In genomic region chr5:124909734-124910133, GRCh38 we compare ENCODE assay signal across 23 cellular contexts.
DNase-seq lines count a peak whose midpoint lies in the region; ATAC-seq and TF ChIP-seq lines count a peak whose summit lies in the region.
"Had no signal": no experiment of that assay in that cellular context is flagged by ENCODE, and none has a peak within 500 bp of the region (broad histone marks: within the 10 kb centered on the region; RNA-seq: fewer than 3 reads in every experiment).

No MANE protein-coding gene starts in this region.

- H3K4me1 ChIP-seq in uterus: peaks cover 13 to 14% of the 10 kb centered on the region in 2 donors

- no peaks in the 10 kb centered on the region for H3K27me3 ChIP-seq in uterus
- H3K27me3 ChIP-seq: BE2C, left lung, Peyer's patch, right lobe of liver, thyroid gland had no signal

- peak; percentile 62 for DNase-seq in NCI-H748 (lab: John Stamatoyannopoulos, UW; ENCODE audit: unreplicated experiment)
- DNase-seq in NCI-H748 treated with DMSO at 0.1 percent for 48 hours (lab: John Stamatoyannopoulos, UW): no peak
- peak; percentile 38 for DNase-seq in NCI-H2227 treated with DMSO at 0.1 percent for 48 hours (lab: John Stamatoyannopoulos, UW)
- DNase-seq in glutamatergic neuron: no peak
- DNase-seq in uterus: no peak
- DNase-seq in A172 (ENCODE audit: low spot score): no peak
- no peak for DNase-seq in mesothelial cell of epicardium (ENCODE audit: low spot score in 2 of 2, unreplicated experiment in 2 of 2)
- DNase-seq: activated CD4-positive, alpha-beta T cell treated with anti-CD3 and anti-CD28 coated beads for 1 hour; activated gamma-delta T cell; activated T-cell treated with anti-CD3 and anti-CD28 coated beads, Interleukin-2, amount 50 U/mL, for 1 hour; BE2C; effector CD8-positive, alpha-beta T cell; foreskin fibroblast; left lung; NCI-H1048; Peyer's patch; right lobe of liver; SIG-M5; stimulated activated naive CD8-positive, alpha-beta T cell treated with anti-CD3 and anti-CD28 coated beads, Interleukin-15, amount 100 ng/mL, for 72 hours; T-cell; thyroid gland had no signal

- no peak for ATAC-seq in GM21360 (IDR thresholded peaks at IDR 0.05; ENCODE audit: unreplicated experiment)
- ATAC-seq: HCT116, T-cell had no signal

- TF ChIP-seq POLR2A in uterus (IDR thresholded peaks at IDR 0.05): no peak

- H3K27me3 Mint-ChIP-seq in glutamatergic neuron (ENCODE audit: unreplicated experiment): peaks cover 3% of the 10 kb centered on the region
- H3K27me3 Mint-ChIP-seq in mesothelial cell of epicardium (ENCODE audit: low read depth): no peaks in the 10 kb centered on the region

- H3K9me3 Mint-ChIP-seq in glutamatergic neuron (ENCODE audit: unreplicated experiment) (no peaks in the 10 kb centered on the region), mesothelial cell of epicardium (no peaks in the 10 kb centered on the region)
- H3K9me3 Mint-ChIP-seq: stimulated activated naive CD8-positive, alpha-beta T cell treated with anti-CD3 and anti-CD28 coated beads, Interleukin-15, amount 100 ng/mL, for 72 hours; T-cell had no signal

- H3K36me3 Mint-ChIP-seq in glutamatergic neuron (ENCODE audit: unreplicated experiment) (no peaks in the 10 kb centered on the region), mesothelial cell of epicardium (no peaks in the 10 kb centered on the region)
- H3K36me3 Mint-ChIP-seq: T-cell had no signal

- H3K4me3 Mint-ChIP-seq in glutamatergic neuron (ENCODE audit: unreplicated experiment) (no peak overlapping the region), mesothelial cell of epicardium (no peak overlapping the region)
- H3K4me3 Mint-ChIP-seq: stimulated activated naive CD8-positive, alpha-beta T cell treated with anti-CD3 and anti-CD28 coated beads, Interleukin-15, amount 100 ng/mL, for 72 hours; T-cell had no signal

- peak overlapping the region; percentile 62 to 73 for H3K27ac ChIP-seq in uterus
- H3K27ac ChIP-seq: left lung, thyroid gland had no signal

- H3K36me3 ChIP-seq in uterus: no peaks in the 10 kb centered on the region
- H3K36me3 ChIP-seq: BE2C, left lung, Peyer's patch, right lobe of liver, thyroid gland had no signal

- H3K4me1 Mint-ChIP-seq in glutamatergic neuron (ENCODE audit: low read depth, unreplicated experiment): peaks cover 34% of the 10 kb centered on the region
- peaks cover 62% of the 10 kb centered on the region for H3K4me1 Mint-ChIP-seq in mesothelial cell of epicardium
- H3K4me1 Mint-ChIP-seq: stimulated activated naive CD8-positive, alpha-beta T cell treated with anti-CD3 and anti-CD28 coated beads, Interleukin-15, amount 100 ng/mL, for 72 hours; T-cell had no signal

- no peaks in the 10 kb centered on the region for H3K9me3 ChIP-seq in uterus
- H3K9me3 ChIP-seq: BE2C, left lung, Peyer's patch, right lobe of liver, thyroid gland had no signal

- TF ChIP-seq CTCF in glutamatergic neuron (IDR thresholded peaks at IDR 0.05; ENCODE audit: partially characterized antibody, unreplicated experiment) (no peak), uterus (IDR thresholded peaks at IDR 0.05) (no peak), mesothelial cell of epicardium (IDR thresholded peaks at IDR 0.05; ENCODE audit: unreplicated experiment) (no peak)

- peak overlapping the region; percentile 94 for H3K27ac Mint-ChIP-seq in glutamatergic neuron (ENCODE audit: unreplicated experiment)
- no peak overlapping the region for H3K27ac Mint-ChIP-seq in mesothelial cell of epicardium
- H3K27ac Mint-ChIP-seq: stimulated activated naive CD8-positive, alpha-beta T cell treated with anti-CD3 and anti-CD28 coated beads, Interleukin-15, amount 100 ng/mL, for 72 hours; T-cell had no signal

- no peak overlapping the region for H3K4me3 ChIP-seq in uterus
- H3K4me3 ChIP-seq: left lung, Peyer's patch, right lobe of liver, thyroid gland had no signal

- intact Hi-C loops in uterus (cut with DNase I; ENCODE audit: low total_unique reads): no loop called here

Comparison
In these comparisons a context has a peak if more than half of its experiments do, and no peak if none do; other contexts are left out.
1. DNase-seq: peak in NCI-H748 (single experiment) and NCI-H2227 treated with DMSO at 0.1 percent for 48 hours (single experiment); none in NCI-H748 treated with DMSO at 0.1 percent for 48 hours (single experiment), glutamatergic neuron (single experiment), uterus (0 of 2), A172 (single experiment) and mesothelial cell of epicardium (0 of 2).